ENCODE assay signal across 8 cellular contexts in genomic region chr2:128027278-128027800, GRCh38. TPM values are rescaled to one million over a fixed set of nuclear protein-coding genes. Genes with fewer than 3 reads are reported as not detected.
A peak's percentile ranks its signal among the peaks of the same experiment; 100 is the strongest.
DNase-seq lines count a peak whose midpoint lies in the region; ATAC-seq and TF ChIP-seq lines count a peak whose summit lies in the region.

No MANE protein-coding gene starts in this region.

- WGBS in right lobe of liver (ENCODE audit: insufficient coverage, low coverage, low lambda C conversion rate, missing lambda C conversion rate): 0% methylated on average over 11 of the region's 51 CpGs

- H3K36me3 ChIP-seq in right lobe of liver: no peaks in the 10 kb centered on the region

- intact Hi-C loops in right lobe of liver (cut with DNase I): no loop called here

- ATAC-seq in GM19452 (IDR thresholded peaks at IDR 0.05; ENCODE audit: unreplicated experiment) (peak; percentile 76), HG03571 (IDR thresholded peaks at IDR 0.05; ENCODE audit: unreplicated experiment) (peak; percentile 81), right lobe of liver (peak; percentile 87 to 94 (median 90))

- no peaks in the 10 kb centered on the region for H3K27me3 ChIP-seq in right lobe of liver

- TF ChIP-seq CTCF in C4-2B (conservative IDR thresholded peaks at IDR 0.05): no peak
- no peak for TF ChIP-seq CTCF in right lobe of liver (IDR thresholded peaks at IDR 0.05)

- no peaks in the 10 kb centered on the region for H3K9me3 ChIP-seq in right lobe of liver

- H3K4me1 ChIP-seq in right lobe of liver: peaks cover 0 to 8% (median 0%) of the 10 kb centered on the region in 4 donors

- peak overlapping the region; percentile 94 to 100 (median 95) for H3K4me3 ChIP-seq in right lobe of liver

- no peak for TF ChIP-seq POLR2A in right lobe of liver (IDR thresholded peaks at IDR 0.05)

- DNase-seq in NCI-H748 treated with DMSO at 0.1 percent for 48 hours (lab: John Stamatoyannopoulos, UW) (peak; percentile 82), dermis microvascular lymphatic vessel endothelial cell (ENCODE audit: low read depth in 2 of 2) (peak; percentile 95 to 99), right lobe of liver (peak; percentile 100)
- peak; percentile 98 for DNase-seq in activated CD4-positive, alpha-beta T cell treated with anti-CD3 and anti-CD28 coated beads, Interleukin-2, amount 50 U/mL, for 48 hours
- peak; percentile 97 for DNase-seq in stimulated activated CD4-positive, alpha-beta T cell treated with anti-CD3 and anti-CD28 coated beads, Interleukin-4, amount 100 ng/mL, for 1 hour

- H3K27ac ChIP-seq in C4-2B (peak overlapping the region; percentile 92), right lobe of liver (peak overlapping the region; percentile 76 to 90 (median 89))

RNA-seq across cellular contexts. Expression of gene SAP130, which starts 0.5 kb away (rescaled TPM):
- total RNA-seq in dermis microvascular lymphatic vessel endothelial cell: 2.4 and 4.4 TPM in 2 replicates
- total RNA-seq in right lobe of liver: 10 to 100 TPM in 2 of 6 experiments, 1 to 10 TPM in 4; 5.0 to 11.5 (median 9.1) TPM

Comparison
In these comparisons a context has a peak if more than half of its experiments do, and no peak if none do; other contexts are left out.
1. Peak in every context shown above with its lines: DNase-seq, ATAC-seq, H3K4me3 ChIP-seq and H3K27ac ChIP-seq.